ENCODE assay signal across 7 cellular contexts in genomic region chr9:114470581-114470980, GRCh38.
"Had no signal": no experiment of that assay in that cellular context is flagged by ENCODE, and none has a peak within 500 bp of the region (broad histone marks: within the 10 kb centered on the region; RNA-seq: fewer than 3 reads in every experiment).

No MANE protein-coding gene starts in this region.

- H3K4me3 Mint-ChIP-seq: GM23338, H9 had no signal

- ATAC-seq: GM23338, HepG2 had no signal

- H3K4me3 ChIP-seq: GM23338 had no signal

- DNase-seq: H9, HCEC 1CT, KBM-7 had no signal

- H3K27ac Mint-ChIP-seq: GM23338, H9, IgD-negative memory B cell had no signal

- H3K27ac ChIP-seq: HL-60 had no signal
